In the genomic region with DNA sequence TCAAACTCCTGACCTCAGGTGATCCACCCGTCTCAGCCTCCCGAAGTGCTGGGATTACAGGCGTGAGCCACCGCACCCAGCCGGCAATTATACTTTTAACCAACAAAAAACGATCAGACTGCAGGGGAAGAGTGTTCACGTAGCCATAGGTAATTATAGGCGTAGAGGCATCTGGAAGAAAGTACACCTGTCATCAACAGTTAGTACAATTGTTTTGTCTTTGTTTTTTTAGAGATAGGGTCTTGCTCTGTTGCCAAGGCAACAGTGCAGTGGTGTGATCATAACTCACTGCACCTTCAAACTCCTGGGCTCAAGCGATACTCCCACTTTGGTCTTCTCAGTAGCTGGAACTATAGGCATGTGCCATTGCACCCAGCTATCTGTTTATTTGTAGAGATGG, we compare ENCODE assay signal across 1 cellular context.
TF ChIP-seq lines count a peak whose summit lies in the region.

No MANE protein-coding gene starts in this region.

TF ChIP-seq in K562, 482 proteins besides CTCF, POLR2A, EP300 and RAD21:
- TF ChIP-seq RFX1 (IDR thresholded peaks at IDR 0.05): peak; percentile 78
- no peak for TF ChIP-seq TCF7L2 (IDR thresholded peaks at IDR 0.05; ENCODE audit: low read depth, low read length)
